In the genomic region with DNA sequence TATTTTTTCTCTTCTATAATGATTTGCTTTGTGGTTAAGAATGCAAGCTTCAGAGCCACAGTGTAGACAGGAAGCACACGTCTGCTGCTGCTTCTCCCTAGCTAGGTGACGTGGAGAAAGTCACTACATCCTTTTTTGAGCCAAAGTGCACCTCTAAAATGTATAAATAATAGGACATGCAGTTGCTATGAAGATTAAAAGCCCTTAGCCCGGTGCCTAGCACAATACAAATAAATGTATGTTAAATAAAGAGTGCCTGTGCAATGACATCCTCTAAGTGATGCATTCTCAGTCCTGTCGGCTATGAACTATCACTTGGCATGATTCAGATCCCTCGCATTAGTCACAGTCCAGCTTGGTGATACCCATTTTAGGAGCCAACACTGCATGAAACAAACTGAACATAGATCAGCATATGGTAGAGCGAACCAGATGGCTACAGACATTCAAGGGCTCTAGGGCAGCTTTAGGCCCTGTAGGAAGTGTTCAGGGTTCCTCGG, we compare ENCODE assay signal across 8 cellular contexts. TPM values are rescaled to one million over a fixed set of nuclear protein-coding genes. Genes with fewer than 3 reads are reported as not detected.
DNase-seq lines count a peak whose midpoint lies in the region; ATAC-seq and TF ChIP-seq lines count a peak whose summit lies in the region.

No MANE protein-coding gene starts in this region.

- H3K4me3 ChIP-seq in SK-N-SH (ENCODE audit: low read depth in 2 of 2, low read length in 1 of 2), result no peak overlapping the region

- whole genome bisulfite sequencing in SK-N-SH (ENCODE audit: low lambda C conversion rate), result 22% methylated on average over 7 of the region's 7 CpGs

- TF ChIP-seq CTCF in SK-N-SH (IDR thresholded peaks at IDR 0.05), result no peak

- peaks cover 59% of the 10 kb centered on the region for H3F3A ChIP-seq in SK-N-SH (replicated peaks; ENCODE audit: insufficient read depth)

- peaks cover 5% of the 10 kb centered on the region for H3K36me3 Mint-ChIP-seq in dendritic cell treated with granulocyte-macrophage colony-stimulating factor and Interleukin-4, amounts not matched to agents 40 ng/mL and 50 ng/mL, for 4 days (ENCODE audit: low read depth)

- CTCF ChIA-PET in SK-N-SH (lab: Yijun Ruan, JAX), result interaction anchor here (0.8 to 1.6 kb wide), 3 partner anchors 8 to 353 kb away, joined by 3 read pairs; no protein-coding TSS in a partner anchor

- peak overlapping the region; percentile 56 to 98 for H3K27ac ChIP-seq in SK-N-SH (ENCODE audit: low read depth in 2 of 2, low read length in 1 of 2)

- H3K36me3 ChIP-seq in SK-N-SH (replicated peaks in 1 of 2; ENCODE audit: control insufficient read depth in 1 of 2, insufficient read depth in 2 of 2, low read length in 1 of 2), result no peaks in the 10 kb centered on the region

- H3K4me3 Mint-ChIP-seq in dendritic cell treated with granulocyte-macrophage colony-stimulating factor and Interleukin-4, amounts not matched to agents 40 ng/mL and 50 ng/mL, for 4 days, result no peak overlapping the region
- H3K4me3 Mint-ChIP-seq in stimulated activated naive CD8-positive, alpha-beta T cell treated with anti-CD3 and anti-CD28 coated beads, Interleukin-15, amount 100 ng/mL, for 72 hours, result peak overlapping the region; percentile 41 to 50

- peak overlapping the region; percentile 79 for H3K27ac Mint-ChIP-seq in dendritic cell treated with granulocyte-macrophage colony-stimulating factor and Interleukin-4, amounts not matched to agents 40 ng/mL and 50 ng/mL, for 4 days
- peak overlapping the region; percentile 75 to 81 for H3K27ac Mint-ChIP-seq in stimulated activated naive CD8-positive, alpha-beta T cell treated with anti-CD3 and anti-CD28 coated beads, Interleukin-15, amount 100 ng/mL, for 72 hours

- H3K4me1 ChIP-seq in SK-N-SH (ENCODE audit: control insufficient read depth in 1 of 2, insufficient read depth in 2 of 2, low read depth in 1 of 2, low read length in 1 of 2), result peaks cover 0 to 44% of the 10 kb centered on the region in 2 experiments; a peak in 3 of 4 replicates

- peak in 1 of 2 experiments; percentile 54; a peak in 1 of 4 replicates for TF ChIP-seq EP300 in SK-N-SH (IDR thresholded peaks at IDR 0.05; ENCODE audit: borderline replicate concordance in 1 of 2, low read depth in 1 of 2, low read length in 1 of 2)

- H3K9me3 ChIP-seq in SK-N-SH, result no peaks in the 10 kb centered on the region

- H3K27me3 Mint-ChIP-seq in dendritic cell treated with granulocyte-macrophage colony-stimulating factor and Interleukin-4, amounts not matched to agents 40 ng/mL and 50 ng/mL, for 4 days, result no peaks in the 10 kb centered on the region
- H3K27me3 Mint-ChIP-seq in stimulated activated naive CD8-positive, alpha-beta T cell treated with anti-CD3 and anti-CD28 coated beads, Interleukin-15, amount 100 ng/mL, for 72 hours, result no peaks in the 10 kb centered on the region

- no peaks in the 10 kb centered on the region for H3K9me3 Mint-ChIP-seq in dendritic cell treated with granulocyte-macrophage colony-stimulating factor and Interleukin-4, amounts not matched to agents 40 ng/mL and 50 ng/mL, for 4 days
- no peaks in the 10 kb centered on the region for H3K9me3 Mint-ChIP-seq in stimulated activated naive CD8-positive, alpha-beta T cell treated with anti-CD3 and anti-CD28 coated beads, Interleukin-15, amount 100 ng/mL, for 72 hours

- peak overlapping the region; percentile 81 for H2AFZ ChIP-seq in SK-N-SH (ENCODE audit: low read depth)

- TF ChIP-seq RAD21 in SK-N-SH (IDR thresholded peaks at IDR 0.05; ENCODE audit: low read length), result no peak

- no peaks in the 10 kb centered on the region for H4K20me1 ChIP-seq in SK-N-SH (ENCODE audit: insufficient read depth)

- intact Hi-C loops in dendritic cell treated with granulocyte-macrophage colony-stimulating factor and Interleukin-4, amounts not matched to agents 40 ng/mL and 50 ng/mL, for 4 days (cut with micrococcal nuclease), result no loop called here

- POLR2A ChIA-PET in SK-N-SH (lab: Yijun Ruan, JAX), result interaction anchor here (0.7 kb wide), 1 partner anchor 232 kb away, joined by 3 read pairs; no protein-coding TSS in a partner anchor

- peak; percentile 50 for ATAC-seq in HG02759 (IDR thresholded peaks at IDR 0.05; ENCODE audit: unreplicated experiment)
- ATAC-seq in stimulated activated naive CD8-positive, alpha-beta T cell treated with anti-CD3 and anti-CD28 coated beads, Interleukin-15, amount 100 ng/mL, for 72 hours, result peak; percentile 91

- no peaks in the 10 kb centered on the region for H3K9me2 ChIP-seq in SK-N-SH

- peaks cover 24% of the 10 kb centered on the region for H3K79me2 ChIP-seq in SK-N-SH (ENCODE audit: insufficient read depth)

- H3K27me3 ChIP-seq in SK-N-SH (ENCODE audit: insufficient read depth), result no peaks in the 10 kb centered on the region

- H3K9ac ChIP-seq in SK-N-SH, result peak overlapping the region; percentile 79

- H3K4me2 ChIP-seq in SK-N-SH, result peak overlapping the region; percentile 63

- peaks cover 56% of the 10 kb centered on the region for H3K4me1 Mint-ChIP-seq in dendritic cell treated with granulocyte-macrophage colony-stimulating factor and Interleukin-4, amounts not matched to agents 40 ng/mL and 50 ng/mL, for 4 days (ENCODE audit: low read depth)
- H3K4me1 Mint-ChIP-seq in stimulated activated naive CD8-positive, alpha-beta T cell treated with anti-CD3 and anti-CD28 coated beads, Interleukin-15, amount 100 ng/mL, for 72 hours, result peaks cover 68% of the 10 kb centered on the region

- DNase-seq in GM03348 (ENCODE audit: low spot score) (peak; percentile 48), SK-N-SH (no peak), DMS79 (lab: John Stamatoyannopoulos, UW) (no peak), NCI-H82 (lab: John Stamatoyannopoulos, UW) (no peak), mesenteric fat pad (ENCODE audit: low spot score) (no peak)
- DNase-seq in stimulated activated naive CD8-positive, alpha-beta T cell treated with anti-CD3 and anti-CD28 coated beads, Interleukin-15, amount 100 ng/mL, for 72 hours, result peak; percentile 45 to 57

TF ChIP-seq in SK-N-SH, 30 proteins besides CTCF, POLR2A, EP300 and RAD21 (continues in another document):
- TF ChIP-seq, protein P1, sequence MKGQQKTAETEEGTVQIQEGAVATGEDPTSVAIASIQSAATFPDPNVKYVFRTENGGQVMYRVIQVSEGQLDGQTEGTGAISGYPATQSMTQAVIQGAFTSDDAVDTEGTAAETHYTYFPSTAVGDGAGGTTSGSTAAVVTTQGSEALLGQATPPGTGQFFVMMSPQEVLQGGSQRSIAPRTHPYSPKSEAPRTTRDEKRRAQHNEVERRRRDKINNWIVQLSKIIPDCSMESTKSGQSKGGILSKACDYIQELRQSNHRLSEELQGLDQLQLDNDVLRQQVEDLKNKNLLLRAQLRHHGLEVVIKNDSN (IDR thresholded peaks at IDR 0.05; ENCODE audit: borderline replicate concordance, low read depth), result no peak
- TF ChIP-seq YY1 (IDR thresholded peaks at IDR 0.05; ENCODE audit: low read depth) (no peak), ELF1 (IDR thresholded peaks at IDR 0.05) (no peak), SIN3A (IDR thresholded peaks at IDR 0.05; ENCODE audit: borderline replicate concordance, low read depth, low read length) (no peak), EZH2phosphoT487 (IDR thresholded peaks at IDR 0.05; ENCODE audit: borderline replicate concordance, low read depth) (no peak), FOXM1 (IDR thresholded peaks at IDR 0.05; ENCODE audit: low read depth) (no peak), SMC3 (IDR thresholded peaks at IDR 0.05; ENCODE audit: low read depth, low read length) (no peak; the same call in 1 of the 2 replicates), MEF2A (IDR thresholded peaks at IDR 0.05; ENCODE audit: borderline replicate concordance, low read depth) (no peak)
- TF ChIP-seq, protein P2, sequence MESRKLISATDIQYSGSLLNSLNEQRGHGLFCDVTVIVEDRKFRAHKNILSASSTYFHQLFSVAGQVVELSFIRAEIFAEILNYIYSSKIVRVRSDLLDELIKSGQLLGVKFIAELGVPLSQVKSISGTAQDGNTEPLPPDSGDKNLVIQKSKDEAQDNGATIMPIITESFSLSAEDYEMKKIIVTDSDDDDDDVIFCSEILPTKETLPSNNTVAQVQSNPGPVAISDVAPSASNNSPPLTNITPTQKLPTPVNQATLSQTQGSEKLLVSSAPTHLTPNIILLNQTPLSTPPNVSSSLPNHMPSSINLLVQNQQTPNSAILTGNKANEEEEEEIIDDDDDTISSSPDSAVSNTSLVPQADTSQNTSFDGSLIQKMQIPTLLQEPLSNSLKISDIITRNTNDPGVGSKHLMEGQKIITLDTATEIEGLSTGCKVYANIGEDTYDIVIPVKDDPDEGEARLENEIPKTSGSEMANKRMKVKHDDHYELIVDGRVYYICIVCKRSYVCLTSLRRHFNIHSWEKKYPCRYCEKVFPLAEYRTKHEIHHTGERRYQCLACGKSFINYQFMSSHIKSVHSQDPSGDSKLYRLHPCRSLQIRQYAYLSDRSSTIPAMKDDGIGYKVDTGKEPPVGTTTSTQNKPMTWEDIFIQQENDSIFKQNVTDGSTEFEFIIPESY (IDR thresholded peaks at IDR 0.05; ENCODE audit: borderline replicate concordance, low read depth), result no peak
- TF ChIP-seq, protein P3, sequence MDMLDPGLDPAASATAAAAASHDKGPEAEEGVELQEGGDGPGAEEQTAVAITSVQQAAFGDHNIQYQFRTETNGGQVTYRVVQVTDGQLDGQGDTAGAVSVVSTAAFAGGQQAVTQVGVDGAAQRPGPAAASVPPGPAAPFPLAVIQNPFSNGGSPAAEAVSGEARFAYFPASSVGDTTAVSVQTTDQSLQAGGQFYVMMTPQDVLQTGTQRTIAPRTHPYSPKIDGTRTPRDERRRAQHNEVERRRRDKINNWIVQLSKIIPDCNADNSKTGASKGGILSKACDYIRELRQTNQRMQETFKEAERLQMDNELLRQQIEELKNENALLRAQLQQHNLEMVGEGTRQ (IDR thresholded peaks at IDR 0.05; ENCODE audit: borderline replicate concordance, low read depth, low read length), result no peak
- TF ChIP-seq, protein P4, sequence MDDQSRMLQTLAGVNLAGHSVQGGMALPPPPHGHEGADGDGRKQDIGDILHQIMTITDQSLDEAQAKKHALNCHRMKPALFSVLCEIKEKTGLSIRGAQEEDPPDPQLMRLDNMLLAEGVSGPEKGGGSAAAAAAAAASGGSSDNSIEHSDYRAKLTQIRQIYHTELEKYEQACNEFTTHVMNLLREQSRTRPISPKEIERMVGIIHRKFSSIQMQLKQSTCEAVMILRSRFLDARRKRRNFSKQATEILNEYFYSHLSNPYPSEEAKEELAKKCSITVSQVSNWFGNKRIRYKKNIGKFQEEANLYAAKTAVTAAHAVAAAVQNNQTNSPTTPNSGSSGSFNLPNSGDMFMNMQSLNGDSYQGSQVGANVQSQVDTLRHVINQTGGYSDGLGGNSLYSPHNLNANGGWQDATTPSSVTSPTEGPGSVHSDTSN (IDR thresholded peaks at IDR 0.05), result peak; percentile 79

RNA-seq across cellular contexts. Expression of a gene that starts 4.8 kb away (rescaled TPM):
- 3.1 and 4.1 TPM in 2 replicates for polyA plus RNA-seq in SK-N-SH (2012; rRNA removed)
- polyA plus RNA-seq in SK-N-SH (2012; cell fraction: cytosol; rRNA removed), result 3.7 and 4.0 TPM in 2 replicates
- 3.6 and 8.0 TPM in 2 replicates for polyA plus RNA-seq in SK-N-SH (2012; cell fraction: nucleus; rRNA removed)
- total RNA-seq in mesenteric fat pad, result 7.1 TPM

RNA-seq across cellular contexts. Expression of a gene that starts 21.8 kb away (rescaled TPM):
- polyA plus RNA-seq in SK-N-SH (2012; rRNA removed), result 4,747 and 5,016 TPM in 2 replicates
- 4,035 and 4,614 TPM in 2 replicates for polyA plus RNA-seq in SK-N-SH (2012; cell fraction: cytosol; rRNA removed)
- polyA plus RNA-seq in SK-N-SH (2012; cell fraction: nucleus; rRNA removed), result 5,845 and 10,924 TPM in 2 replicates
- 3,828 TPM for total RNA-seq in mesenteric fat pad

Comparison
In these comparisons a context has a peak if more than half of its experiments do, and no peak if none do; other contexts are left out.
1. DNase-seq: peak in GM03348 (single experiment) and stimulated activated naive CD8-positive, alpha-beta T cell treated with anti-CD3 and anti-CD28 coated beads, Interleukin-15, amount 100 ng/mL, for 72 hours (2 of 2); none in SK-N-SH (single experiment), DMS79 (single experiment), NCI-H82 (single experiment) and mesenteric fat pad (single experiment).